16 cellular contexts compared by ENCODE assay signal in the genomic region with DNA sequence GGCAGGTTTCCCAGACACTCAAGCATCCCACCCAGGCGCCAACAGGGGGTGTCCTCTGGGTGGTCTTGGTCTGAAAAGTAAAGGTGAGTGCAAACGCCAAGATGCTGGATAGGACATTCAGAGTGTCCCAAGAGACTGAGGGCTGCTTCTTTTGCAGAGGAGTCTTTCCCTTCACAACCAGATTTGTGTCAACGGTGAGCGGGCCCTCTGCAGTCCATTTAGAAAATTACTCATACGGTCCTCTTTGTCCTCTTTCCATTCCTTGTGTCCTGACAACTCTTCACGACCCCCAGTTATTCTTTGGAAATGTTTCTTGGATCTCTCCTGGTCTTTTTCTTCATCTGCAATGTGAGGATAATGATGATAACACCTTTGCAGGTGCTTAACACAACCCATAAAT.
A peak's percentile ranks its signal among the peaks of the same experiment; 100 is the strongest.
DNase-seq lines count a peak whose midpoint lies in the region; ATAC-seq and TF ChIP-seq lines count a peak whose summit lies in the region.
"Had no signal": no experiment of that assay in that cellular context is flagged by ENCODE, and none has a peak within 500 bp of the region (broad histone marks: within the 10 kb centered on the region; RNA-seq: fewer than 3 reads in every experiment).

No MANE protein-coding gene starts in this region.

- H3K4me3 ChIP-seq in fibroblast of villous mesenchyme (ENCODE audit: low read depth, low read length), result no peak overlapping the region
- H3K4me3 ChIP-seq: tibial nerve had no signal

- in situ Hi-C loops in SK-MEL-5 (cut with HindIII; ENCODE audit: low pct_unique_long_range_greater_than_20kb, low sequenced_read_pairs), result no loop called here

- DNase-seq in DMS114 treated with DMSO at 0.1 percent for 48 hours (lab: John Stamatoyannopoulos, UW; ENCODE audit: unreplicated experiment) (peak; percentile 15), HCEC 1CT (peak; percentile 8), SK-MEL-5 (ENCODE audit: low read depth, low spot score) (peak; percentile 52), fibroblast of villous mesenchyme (ENCODE audit: low read depth) (no peak)
- DNase-seq in activated T-cell treated with anti-CD3 and anti-CD28 coated beads, Interleukin-2, amount 50 U/mL, for 48 hours, result no peak
- DNase-seq in activated CD4-positive, alpha-beta T cell treated with anti-CD3 and anti-CD28 coated beads for 1 hour, result no peak
- DNase-seq: activated CD8-positive, alpha-beta memory T cell treated with anti-CD3 and anti-CD28 coated beads for 24 hours; activated gamma-delta T cell; GOT3; NCI-H1930; NCI-H774; nephron progenitor cell; right cardiac atrium; stimulated activated CD8-positive, alpha-beta memory T cell treated with anti-CD3 and anti-CD28 coated beads, Interleukin-4, amount 100 ng/mL, for 48 hours had no signal

- peak; percentile 23 for TF ChIP-seq CTCF in fibroblast of villous mesenchyme (IDR thresholded peaks at IDR 0.05; ENCODE audit: insufficient read depth, low read depth, low read length)

- ATAC-seq in HG03196 (IDR thresholded peaks at IDR 0.05; ENCODE audit: unreplicated experiment), result no peak
- ATAC-seq: right cardiac atrium had no signal

Comparison
In these comparisons a context has a peak if more than half of its experiments do, and no peak if none do; other contexts are left out.
1. DNase-seq: peak in DMS114 treated with DMSO at 0.1 percent for 48 hours (single experiment), HCEC 1CT (single experiment) and SK-MEL-5 (single experiment); none in fibroblast of villous mesenchyme (single experiment), activated T-cell treated with anti-CD3 and anti-CD28 coated beads, Interleukin-2, amount 50 U/mL, for 48 hours (0 of 2) and activated CD4-positive, alpha-beta T cell treated with anti-CD3 and anti-CD28 coated beads for 1 hour (single experiment).